Comparison of ENCODE assay signal across 14 cellular contexts in genomic region chr5:142801495-142801871, GRCh38. TPM values are rescaled to one million over a fixed set of nuclear protein-coding genes. Genes with fewer than 3 reads are reported as not detected.
DNase-seq lines count a peak whose midpoint lies in the region; ATAC-seq and TF ChIP-seq lines count a peak whose summit lies in the region.
"Had no signal": no experiment of that assay in that cellular context is flagged by ENCODE, and none has a peak within 500 bp of the region (broad histone marks: within the 10 kb centered on the region; RNA-seq: fewer than 3 reads in every experiment).

No MANE protein-coding gene starts in this region.

- H3K36me3 Mint-ChIP-seq in activated T-cell treated with anti-CD3 and anti-CD28 coated beads, Interleukin-2, amount 50 U/mL, for 72 hours (ENCODE audit: insufficient read depth in 2 of 2): no peaks in the 10 kb centered on the region
- no peaks in the 10 kb centered on the region for H3K36me3 Mint-ChIP-seq in activated naive CD8-positive, alpha-beta T cell treated with anti-CD3 and anti-CD28 coated beads, Interleukin-2, amount 50 U/mL, for 24 hours (ENCODE audit: low read depth)
- H3K36me3 Mint-ChIP-seq in stimulated activated effector memory CD8-positive, alpha-beta T cell treated with anti-CD3 and anti-CD28 coated beads, Interleukin-12 subunit alpha, Interleukin-12 subunit beta, amount 100 ng/mL, for 72 hours: peaks cover 7% of the 10 kb centered on the region

- no peak for DNase-seq in activated T-cell treated with anti-CD3 and anti-CD28 coated beads, Interleukin-2, amount 50 U/mL, for 72 hours
- no peak for DNase-seq in activated T-cell treated with anti-CD3 and anti-CD28 coated beads, Interleukin-2, amount 50 U/mL, for 1 hour
- DNase-seq in MM.1S: no peak
- DNase-seq in activated naive CD8-positive, alpha-beta T cell treated with anti-CD3 and anti-CD28 coated beads, Interleukin-2, amount 50 U/mL, for 24 hours: no peak
- DNase-seq in stimulated activated effector memory CD8-positive, alpha-beta T cell treated with anti-CD3 and anti-CD28 coated beads, Interleukin-12 subunit alpha, Interleukin-12 subunit beta, amount 100 ng/mL, for 72 hours (ENCODE audit: low spot score in 2 of 2): no peak
- no peak for DNase-seq in NCI-H748 (lab: John Stamatoyannopoulos, UW; ENCODE audit: unreplicated experiment)
- no peak for DNase-seq in NCI-H526 treated with DMSO at 0.1 percent for 48 hours (lab: John Stamatoyannopoulos, UW)
- DNase-seq: DMS 273 treated with DMSO at 0.1 percent for 48 hours; effector memory CD4-positive, alpha-beta T cell; left colon; NCI-H2171 treated with DMSO at 0.1 percent for 48 hours; SHP77 had no signal

- H3K27ac ChIP-seq in MM.1S (ENCODE audit: low read length): peak overlapping the region; percentile 84
- H3K27ac ChIP-seq: cardiac muscle cell had no signal

- H3K4me1 Mint-ChIP-seq in activated T-cell treated with anti-CD3 and anti-CD28 coated beads, Interleukin-2, amount 50 U/mL, for 72 hours (ENCODE audit: low read depth): peaks cover 70% of the 10 kb centered on the region
- peaks cover 65% of the 10 kb centered on the region for H3K4me1 Mint-ChIP-seq in activated naive CD8-positive, alpha-beta T cell treated with anti-CD3 and anti-CD28 coated beads, Interleukin-2, amount 50 U/mL, for 24 hours
- H3K4me1 Mint-ChIP-seq in stimulated activated effector memory CD8-positive, alpha-beta T cell treated with anti-CD3 and anti-CD28 coated beads, Interleukin-12 subunit alpha, Interleukin-12 subunit beta, amount 100 ng/mL, for 72 hours: peaks cover 76% of the 10 kb centered on the region

- H3K4me2 ChIP-seq in MM.1S (ENCODE audit: low read depth, low read length): peak overlapping the region; percentile 95

- no peaks in the 10 kb centered on the region for H3K27me3 ChIP-seq in MM.1S (replicated peaks; ENCODE audit: insufficient read depth, low read length)
- H3K27me3 ChIP-seq: cardiac muscle cell had no signal

- no peaks in the 10 kb centered on the region for H3K36me3 ChIP-seq in MM.1S (replicated peaks; ENCODE audit: insufficient read depth, low read length)
- H3K36me3 ChIP-seq: cardiac muscle cell had no signal

- no peaks in the 10 kb centered on the region for H3K9me3 Mint-ChIP-seq in activated T-cell treated with anti-CD3 and anti-CD28 coated beads, Interleukin-2, amount 50 U/mL, for 72 hours
- no peaks in the 10 kb centered on the region for H3K9me3 Mint-ChIP-seq in activated naive CD8-positive, alpha-beta T cell treated with anti-CD3 and anti-CD28 coated beads, Interleukin-2, amount 50 U/mL, for 24 hours
- H3K9me3 Mint-ChIP-seq in stimulated activated effector memory CD8-positive, alpha-beta T cell treated with anti-CD3 and anti-CD28 coated beads, Interleukin-12 subunit alpha, Interleukin-12 subunit beta, amount 100 ng/mL, for 72 hours: no peaks in the 10 kb centered on the region

- peaks cover 12% of the 10 kb centered on the region for H3F3A ChIP-seq in MM.1S (ENCODE audit: insufficient read depth, low read length)

- H3K27ac Mint-ChIP-seq in activated T-cell treated with anti-CD3 and anti-CD28 coated beads, Interleukin-2, amount 50 U/mL, for 72 hours: peak overlapping the region; percentile 96
- H3K27ac Mint-ChIP-seq in activated naive CD8-positive, alpha-beta T cell treated with anti-CD3 and anti-CD28 coated beads, Interleukin-2, amount 50 U/mL, for 24 hours: peak overlapping the region; percentile 89
- peak overlapping the region; percentile 91 for H3K27ac Mint-ChIP-seq in stimulated activated effector memory CD8-positive, alpha-beta T cell treated with anti-CD3 and anti-CD28 coated beads, Interleukin-12 subunit alpha, Interleukin-12 subunit beta, amount 100 ng/mL, for 72 hours

- H3K4me3 Mint-ChIP-seq in activated T-cell treated with anti-CD3 and anti-CD28 coated beads, Interleukin-2, amount 50 U/mL, for 72 hours: peak overlapping the region; percentile 79 to 89
- H3K4me3 Mint-ChIP-seq in activated naive CD8-positive, alpha-beta T cell treated with anti-CD3 and anti-CD28 coated beads, Interleukin-2, amount 50 U/mL, for 24 hours: peak overlapping the region; percentile 75
- peak overlapping the region; percentile 71 for H3K4me3 Mint-ChIP-seq in stimulated activated effector memory CD8-positive, alpha-beta T cell treated with anti-CD3 and anti-CD28 coated beads, Interleukin-12 subunit alpha, Interleukin-12 subunit beta, amount 100 ng/mL, for 72 hours

- peak overlapping the region; percentile 66 for H2AFZ ChIP-seq in MM.1S (ENCODE audit: low read length)

- no peaks in the 10 kb centered on the region for H4K20me1 ChIP-seq in MM.1S (ENCODE audit: insufficient read depth, low read length)

- no peaks in the 10 kb centered on the region for H3K9me3 ChIP-seq in MM.1S (replicated peaks; ENCODE audit: insufficient read depth, low read length)

- peak overlapping the region; percentile 50; the same call in 1 of the 2 replicates for H3K9ac ChIP-seq in MM.1S (ENCODE audit: low read length)

- H3K4me1 ChIP-seq in MM.1S (ENCODE audit: low read length): peaks cover 41% of the 10 kb centered on the region

- no peaks in the 10 kb centered on the region for H3K9me2 ChIP-seq in MM.1S (replicated peaks; ENCODE audit: insufficient read depth, low read length)

- TF ChIP-seq CTCF in MM.1S (IDR thresholded peaks at IDR 0.05; ENCODE audit: low read length): no peak

- peaks cover 21% of the 10 kb centered on the region for H3K79me2 ChIP-seq in MM.1S (ENCODE audit: low read length)

- ATAC-seq in activated T-cell treated with anti-CD3 and anti-CD28 coated beads, Interleukin-2, amount 50 U/mL, for 72 hours (replicated peaks in 1 of 2): no peak
- no peak for ATAC-seq in activated naive CD8-positive, alpha-beta T cell treated with anti-CD3 and anti-CD28 coated beads, Interleukin-2, amount 50 U/mL, for 24 hours
- no peak for ATAC-seq in stimulated activated effector memory CD8-positive, alpha-beta T cell treated with anti-CD3 and anti-CD28 coated beads, Interleukin-12 subunit alpha, Interleukin-12 subunit beta, amount 100 ng/mL, for 72 hours
- ATAC-seq in GM18502 (IDR thresholded peaks at IDR 0.05; ENCODE audit: poor library complexity, unreplicated experiment): no peak
- ATAC-seq: left colon had no signal

- H3K4me3 ChIP-seq in MM.1S (ENCODE audit: low read length): peak overlapping the region; percentile 57
- H3K4me3 ChIP-seq: cardiac muscle cell had no signal

- H3K27me3 Mint-ChIP-seq in activated T-cell treated with anti-CD3 and anti-CD28 coated beads, Interleukin-2, amount 50 U/mL, for 72 hours (ENCODE audit: low read depth): no peaks in the 10 kb centered on the region
- no peaks in the 10 kb centered on the region for H3K27me3 Mint-ChIP-seq in activated naive CD8-positive, alpha-beta T cell treated with anti-CD3 and anti-CD28 coated beads, Interleukin-2, amount 50 U/mL, for 24 hours

RNA-seq across cellular contexts. Expression of gene ARHGAP26, which starts 31.3 kb away (rescaled TPM):
- total RNA-seq in activated T-cell treated with anti-CD3 and anti-CD28 coated beads, Interleukin-2, amount 50 U/mL, for 72 hours: 10 to 100 TPM; 24.0 to 24.3 TPM
